18 cellular contexts compared by ENCODE assay signal in genomic region chr3:69568926-69569325, GRCh38.
A peak's percentile ranks its signal among the peaks of the same experiment; 100 is the strongest.
DNase-seq lines count a peak whose midpoint lies in the region; ATAC-seq and TF ChIP-seq lines count a peak whose summit lies in the region.
"Had no signal": no experiment of that assay in that cellular context is flagged by ENCODE, and none has a peak within 500 bp of the region (broad histone marks: within the 10 kb centered on the region; RNA-seq: fewer than 3 reads in every experiment).

No MANE protein-coding gene starts in this region.

- intact Hi-C loops in left lung (cut with DNase I) = no loop called here

- H3K4me1 ChIP-seq in left lung = no peaks in the 10 kb centered on the region
- H3K4me1 ChIP-seq: BE2C had no signal

- no peak overlapping the region for H3K27ac ChIP-seq in left lung
- H3K27ac ChIP-seq: C4-2B, HL-60 had no signal

- no peaks in the 10 kb centered on the region for H3K36me3 ChIP-seq in left lung
- H3K36me3 ChIP-seq: BE2C, HAP-1 had no signal

- peaks cover 6% of the 10 kb centered on the region for H3K9me3 Mint-ChIP-seq in HFFc6

- 0 out of 2 replicates have a peak, but pooled peaks cover 4% of the 10 kb centered on the region for H3K36me3 Mint-ChIP-seq in HFFc6 (ENCODE audit: low read depth)

- H3K9me3 ChIP-seq in left lung = no peaks in the 10 kb centered on the region
- H3K9me3 ChIP-seq: BE2C, HAP-1 had no signal

- DNase-seq in HFFc6 (peak; percentile 8), choroid plexus epithelial cell (ENCODE audit: low read depth) (peak; percentile 54), fibroblast of the aortic adventitia (ENCODE audit: low read depth) (peak; percentile 74), stromal cell of bone marrow (ENCODE audit: low read depth) (peak; percentile 5), MV-4-11 (lab: John Stamatoyannopoulos, UW) (no peak), NCI-H69 (lab: John Stamatoyannopoulos, UW) (no peak), left lung (no peak)
- DNase-seq: ACHN; BE2C; CD4-positive, alpha-beta T cell; DMS153; DMS79; GF-D8 had no signal

- no peak overlapping the region for H3K4me3 ChIP-seq in choroid plexus epithelial cell (ENCODE audit: low read depth, low read length)
- no peak overlapping the region for H3K4me3 ChIP-seq in fibroblast of the aortic adventitia (ENCODE audit: low read depth, low read length)
- no peak overlapping the region for H3K4me3 ChIP-seq in left lung
- H3K4me3 ChIP-seq: HAP-1, K562 had no signal

- H3K27ac Mint-ChIP-seq in HFFc6 = no peak overlapping the region
- H3K27ac Mint-ChIP-seq: CD4-positive, alpha-beta T cell had no signal

- H3K4me3 Mint-ChIP-seq in HFFc6 = no peak overlapping the region
- H3K4me3 Mint-ChIP-seq: CD4-positive, alpha-beta T cell had no signal

- no peaks in the 10 kb centered on the region for H3K4me1 Mint-ChIP-seq in HFFc6 (ENCODE audit: low read depth)

- no peak for TF ChIP-seq CTCF in HFFc6 (IDR thresholded peaks at IDR 0.05)
- no peak for TF ChIP-seq CTCF in choroid plexus epithelial cell (conservative IDR thresholded peaks at IDR 0.05; ENCODE audit: low read depth, low read length)
- no peak for TF ChIP-seq CTCF in fibroblast of the aortic adventitia (IDR thresholded peaks at IDR 0.05; ENCODE audit: insufficient read depth, low read length)
- no peak for TF ChIP-seq CTCF in left lung (IDR thresholded peaks at IDR 0.05)

- peaks cover 4% of the 10 kb centered on the region for H3K27me3 Mint-ChIP-seq in HFFc6 (ENCODE audit: insufficient read depth)

- H3K27me3 ChIP-seq in left lung = no peaks in the 10 kb centered on the region
- H3K27me3 ChIP-seq: BE2C had no signal

- ATAC-seq in HG03135 (IDR thresholded peaks at IDR 0.05; ENCODE audit: unreplicated experiment) (no peak), left lung (no peak)
- ATAC-seq: K562 had no signal

Comparison
In these comparisons a context has a peak if more than half of its experiments do, and no peak if none do; other contexts are left out.
1. DNase-seq: peak in HFFc6 (single experiment), choroid plexus epithelial cell (single experiment), fibroblast of the aortic adventitia (single experiment) and stromal cell of bone marrow (single experiment); none in MV-4-11 (single experiment), NCI-H69 (single experiment) and left lung (0 of 2).